Comparison of ENCODE assay signal across 14 cellular contexts in genomic region chr6:158766621-158767435, GRCh38. TPM values are rescaled to one million over a fixed set of nuclear protein-coding genes. Genes with fewer than 3 reads are reported as not detected.
DNase-seq lines count a peak whose midpoint lies in the region; ATAC-seq and TF ChIP-seq lines count a peak whose summit lies in the region.
"Had no signal": no experiment of that assay in that cellular context is flagged by ENCODE, and none has a peak within 500 bp of the region (broad histone marks: within the 10 kb centered on the region; RNA-seq: fewer than 3 reads in every experiment).

No MANE protein-coding gene starts in this region.

- no peak overlapping the region for H3K4me3 Mint-ChIP-seq in activated T-helper 2 cell treated with anti-CD3 and anti-CD28 coated beads, Interferon-gamma antibody, Interleukin-2, Interleukin-4, amounts not matched to agents 10 μg/mL and 5 μg/mL and 100 μg/mL, durations not matched to agents 14 hours and 24 hours and 36 hours (ENCODE audit: low read depth)
- H3K4me3 Mint-ChIP-seq in memory B cell: no peak overlapping the region

- H3K36me3 ChIP-seq in BE2C: peaks cover 65% of the 10 kb centered on the region

- H3K27me3 Mint-ChIP-seq in activated T-helper 2 cell treated with anti-CD3 and anti-CD28 coated beads, Interferon-gamma antibody, Interleukin-2, Interleukin-4, amounts not matched to agents 10 μg/mL and 5 μg/mL and 100 μg/mL, durations not matched to agents 14 hours and 24 hours and 36 hours (ENCODE audit: low read depth): no peaks in the 10 kb centered on the region
- H3K27me3 Mint-ChIP-seq in memory B cell: no peaks in the 10 kb centered on the region

- peaks cover 92% of the 10 kb centered on the region for H3K36me3 Mint-ChIP-seq in activated T-helper 2 cell treated with anti-CD3 and anti-CD28 coated beads, Interferon-gamma antibody, Interleukin-2, Interleukin-4, amounts not matched to agents 10 μg/mL and 5 μg/mL and 100 μg/mL, durations not matched to agents 14 hours and 24 hours and 36 hours (ENCODE audit: low read depth)
- peaks cover 47% of the 10 kb centered on the region for H3K36me3 Mint-ChIP-seq in memory B cell

- no peak for ATAC-seq in memory B cell (ENCODE audit: low read depth)
- ATAC-seq in HG03432 (IDR thresholded peaks at IDR 0.05; ENCODE audit: unreplicated experiment): no peak
- no peak for ATAC-seq in HG02970 (IDR thresholded peaks at IDR 0.05; ENCODE audit: low FRiP score, unreplicated experiment)

- peaks cover 13% of the 10 kb centered on the region for H3K4me1 ChIP-seq in BE2C

- H3K27me3 ChIP-seq in BE2C: no peaks in the 10 kb centered on the region
- H3K27me3 ChIP-seq: ascending aorta, stomach had no signal

- H3K4me1 Mint-ChIP-seq in activated T-helper 2 cell treated with anti-CD3 and anti-CD28 coated beads, Interferon-gamma antibody, Interleukin-2, Interleukin-4, amounts not matched to agents 10 μg/mL and 5 μg/mL and 100 μg/mL, durations not matched to agents 14 hours and 24 hours and 36 hours (ENCODE audit: low read depth): peaks cover 12% of the 10 kb centered on the region
- peaks cover 10% of the 10 kb centered on the region for H3K4me1 Mint-ChIP-seq in memory B cell

- intact Hi-C loops in activated T-helper 2 cell treated with anti-CD3 and anti-CD28 coated beads, Interferon-gamma antibody, Interleukin-2, Interleukin-4, amounts not matched to agents 10 μg/mL and 5 μg/mL and 100 μg/mL, durations not matched to agents 14 hours and 24 hours and 36 hours (cut with micrococcal nuclease): no loop called here

- DNase-seq in BE2C (peak; percentile 58), DMS 273 (lab: John Stamatoyannopoulos, UW; ENCODE audit: unreplicated experiment) (peak; percentile 47), memory B cell (ENCODE audit: low spot score in 2 of 2) (no peak), NCI-H2081 (lab: John Stamatoyannopoulos, UW) (no peak), GM19240 (ENCODE audit: insufficient read length, low spot score) (no peak)
- DNase-seq in activated T-helper 2 cell treated with anti-CD3 and anti-CD28 coated beads, Interferon-gamma antibody, Interleukin-2, Interleukin-4, amounts not matched to agents 10 μg/mL and 5 μg/mL and 100 μg/mL, durations not matched to agents 14 hours and 24 hours and 36 hours (ENCODE audit: low spot score): no peak
- DNase-seq: COR-L47; NCI-H1694 treated with DMSO at 0.1 percent for 48 hours; stimulated activated CD4-positive, alpha-beta T cell treated with anti-CD3 and anti-CD28 coated beads, Interleukin-2, amount 100 ng/mL, for 24 hours; stomach had no signal

- no peak overlapping the region for H3K4me3 ChIP-seq in BE2C (ENCODE audit: low read depth, low read length)
- H3K4me3 ChIP-seq: ascending aorta, lung, stomach had no signal

- peak overlapping the region; percentile 68 for H3K27ac Mint-ChIP-seq in activated T-helper 2 cell treated with anti-CD3 and anti-CD28 coated beads, Interferon-gamma antibody, Interleukin-2, Interleukin-4, amounts not matched to agents 10 μg/mL and 5 μg/mL and 100 μg/mL, durations not matched to agents 14 hours and 24 hours and 36 hours
- peak overlapping the region; percentile 86 for H3K27ac Mint-ChIP-seq in memory B cell

- H3K9me3 ChIP-seq in BE2C: no peaks in the 10 kb centered on the region
- H3K9me3 ChIP-seq: ascending aorta, stomach had no signal

- no peaks in the 10 kb centered on the region for H3K9me3 Mint-ChIP-seq in activated T-helper 2 cell treated with anti-CD3 and anti-CD28 coated beads, Interferon-gamma antibody, Interleukin-2, Interleukin-4, amounts not matched to agents 10 μg/mL and 5 μg/mL and 100 μg/mL, durations not matched to agents 14 hours and 24 hours and 36 hours
- H3K9me3 Mint-ChIP-seq in memory B cell: peaks cover 2% of the 10 kb centered on the region

- no peak for TF ChIP-seq CTCF in BE2C (IDR thresholded peaks at IDR 0.05; ENCODE audit: low read depth, low read length)

RNA-seq across cellular contexts. Expression of gene EZR, which starts 52.3 kb away (rescaled TPM):
- polyA plus RNA-seq in BE2C (2012; ENCODE audit: insufficient read depth, insufficient read length, low read depth): 63.8 TPM
- 204 and 206 TPM in 2 replicates for total RNA-seq in activated T-helper 2 cell treated with anti-CD3 and anti-CD28 coated beads, Interferon-gamma antibody, Interleukin-2, Interleukin-4, amounts not matched to agents 10 μg/mL and 5 μg/mL and 100 μg/mL, durations not matched to agents 14 hours and 24 hours and 36 hours

Comparison
In these comparisons a context has a peak if more than half of its experiments do, and no peak if none do; other contexts are left out.
1. DNase-seq: peak in BE2C (single experiment) and DMS 273 (single experiment); none in activated T-helper 2 cell treated with anti-CD3 and anti-CD28 coated beads, Interferon-gamma antibody, Interleukin-2, Interleukin-4, amounts not matched to agents 10 μg/mL and 5 μg/mL and 100 μg/mL, durations not matched to agents 14 hours and 24 hours and 36 hours (single experiment), memory B cell (0 of 2), NCI-H2081 (0 of 2) and GM19240 (single experiment).